In the genomic region with DNA sequence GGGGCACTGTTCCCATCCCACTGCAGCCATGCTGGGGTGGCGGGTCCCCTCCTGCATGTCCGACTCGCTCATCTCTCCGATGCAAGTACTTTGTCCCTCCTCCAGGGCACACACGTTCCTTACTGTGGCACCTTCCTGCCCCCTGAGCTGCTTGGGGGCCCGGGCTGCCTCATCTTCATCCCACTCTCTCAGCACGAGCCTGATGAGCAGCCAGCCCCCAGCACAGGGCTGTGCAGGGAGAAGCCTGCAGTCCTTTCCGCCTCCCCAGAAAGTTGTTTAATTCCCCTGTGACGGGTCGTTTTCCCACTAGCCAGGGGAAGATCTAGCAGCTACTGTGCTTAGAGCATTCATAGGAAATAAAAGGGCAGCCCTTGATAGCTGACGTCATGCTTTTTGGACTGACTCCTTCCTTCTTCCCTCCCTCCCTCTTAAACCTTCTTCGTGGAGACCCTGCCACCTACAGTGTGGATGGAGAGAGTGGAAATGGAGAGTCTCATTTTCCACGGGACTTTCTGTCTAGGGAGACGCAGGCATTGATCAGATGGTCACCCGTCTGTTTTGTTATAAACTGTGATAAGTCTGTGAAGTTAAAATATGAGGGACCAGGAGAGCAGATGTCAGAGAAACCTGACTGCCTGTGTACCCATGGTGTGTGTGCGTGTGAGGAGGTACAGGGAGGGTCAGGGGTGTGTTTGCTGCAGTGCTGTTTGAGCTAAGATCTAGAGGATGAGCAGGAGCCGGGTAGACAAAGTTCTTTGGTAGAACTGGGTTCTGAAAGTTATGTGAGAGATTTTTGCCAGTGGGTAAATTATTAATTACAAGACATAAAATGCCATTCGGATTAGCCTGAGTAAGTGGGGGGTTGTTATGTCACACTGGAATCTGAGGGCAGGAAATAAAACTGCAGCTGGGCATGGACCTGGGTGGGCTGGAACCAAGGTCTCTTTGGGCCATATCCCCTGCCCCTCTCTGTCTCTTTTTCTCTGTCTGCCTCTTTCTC, we compare ENCODE assay signal across 18 cellular contexts. TPM values are rescaled to one million over a fixed set of nuclear protein-coding genes. Genes with fewer than 3 reads are reported as not detected.
DNase-seq lines count a peak whose midpoint lies in the region; ATAC-seq and TF ChIP-seq lines count a peak whose summit lies in the region.
"Had no signal": no experiment of that assay in that cellular context is flagged by ENCODE, and none has a peak within 500 bp of the region (broad histone marks: within the 10 kb centered on the region; RNA-seq: fewer than 3 reads in every experiment).

No MANE protein-coding gene starts in this region.

- H3K4me1 Mint-ChIP-seq in Calu3 (ENCODE audit: low read depth, unreplicated experiment) = peaks cover 27% of the 10 kb centered on the region

- H4K20me1 ChIP-seq in OCI-LY1 (ENCODE audit: insufficient read depth, low read length) (no peaks in the 10 kb centered on the region), osteoblast (ENCODE audit: insufficient read depth, low read length) (peaks cover under 1% of the 10 kb centered on the region)

- peak overlapping the region; percentile 48 for H3K4me3 Mint-ChIP-seq in Calu3 (ENCODE audit: low read depth, unreplicated experiment)
- H3K4me3 Mint-ChIP-seq: activated naive CD8-positive, alpha-beta T cell; activated T-cell treated with anti-CD3 and anti-CD28 coated beads, Interleukin-2, amount 50 U/mL, for 4 hours had no signal

- H3K27ac ChIP-seq in OCI-LY1 (ENCODE audit: low read depth, low read length, poor library complexity, severe bottlenecking) (peak overlapping the region; percentile 72), osteoblast (ENCODE audit: low read depth, low read length) (no peak overlapping the region), aorta (ENCODE audit: low read depth in 1 of 2, low read length in 2 of 2) (no peak overlapping the region)
- H3K27ac ChIP-seq: cardiac muscle cell, ovary had no signal

- no peak overlapping the region; the same call in 1 of the 2 replicates for H3K9ac ChIP-seq in OCI-LY1 (ENCODE audit: low read length)

- H3K9me3 ChIP-seq in OCI-LY1 (ENCODE audit: low read length) (no peaks in the 10 kb centered on the region), osteoblast (ENCODE audit: low read depth, low read length) (no peaks in the 10 kb centered on the region), aorta (ENCODE audit: control insufficient read depth, low read length) (no peaks in the 10 kb centered on the region)
- H3K9me3 ChIP-seq: mucosa of descending colon, ovary had no signal

- peak overlapping the region; percentile 55 for H3K27ac Mint-ChIP-seq in Calu3 (ENCODE audit: unreplicated experiment)
- H3K27ac Mint-ChIP-seq: activated naive CD8-positive, alpha-beta T cell had no signal

- no peak for ATAC-seq in aorta (ENCODE audit: low FRiP score)
- ATAC-seq in HG02938 (IDR thresholded peaks at IDR 0.05; ENCODE audit: unreplicated experiment) = no peak
- ATAC-seq: activated T-cell treated with anti-CD3 and anti-CD28 coated beads, Interleukin-2, amount 50 U/mL, for 4 hours; SK-N-SH treated with all-trans-retinoic acid at 6 μM for 48 hours had no signal

- no peaks in the 10 kb centered on the region for H3K9me2 ChIP-seq in OCI-LY1 (ENCODE audit: low read depth, low read length)

- H3K4me1 ChIP-seq in OCI-LY1 (ENCODE audit: insufficient read depth, low read length, severe bottlenecking) (peaks cover 25% of the 10 kb centered on the region), osteoblast (ENCODE audit: insufficient read depth, low read length) (peaks cover 3% of the 10 kb centered on the region), aorta (ENCODE audit: control insufficient read depth in 1 of 2, insufficient read depth in 2 of 2, low read length in 2 of 2) (no peaks in the 10 kb centered on the region)

- H3F3A ChIP-seq in OCI-LY1 (ENCODE audit: insufficient read depth, low read length) = no peaks in the 10 kb centered on the region; the same call in 1 of the 2 replicates

- no peaks in the 10 kb centered on the region for H3K27me3 ChIP-seq in OCI-LY1 (ENCODE audit: insufficient read depth, low read length)
- no peaks in the 10 kb centered on the region for H3K27me3 ChIP-seq in osteoblast (ENCODE audit: insufficient read depth, low read length)
- H3K27me3 ChIP-seq in aorta (ENCODE audit: control insufficient read depth in 1 of 2, insufficient read depth in 2 of 2, low read length in 1 of 2) = no peaks in the 10 kb centered on the region
- H3K27me3 ChIP-seq: cardiac muscle cell, ovary had no signal

- 61 to 67% methylated on average over 18 of the region's 18 CpGs for WGBS in aorta, 2 donors

- TF ChIP-seq CTCF in Calu3 (IDR thresholded peaks at IDR 0.05; ENCODE audit: unreplicated experiment) = no peak
- no peak for TF ChIP-seq CTCF in OCI-LY1 (IDR thresholded peaks at IDR 0.05; ENCODE audit: low read length)
- TF ChIP-seq CTCF in fibroblast of mammary gland (conservative IDR thresholded peaks at IDR 0.05; ENCODE audit: control insufficient read depth, insufficient read depth, low read depth, low read length) = no peak
- no peak for TF ChIP-seq CTCF in osteoblast (IDR thresholded peaks at IDR 0.05; ENCODE audit: extremely low read depth, low read depth, low read length)

- no peaks in the 10 kb centered on the region for H3K79me2 ChIP-seq in OCI-LY1 (ENCODE audit: insufficient read depth, low read length)
- H3K79me2 ChIP-seq in osteoblast (ENCODE audit: insufficient read depth, low read length) = no peaks in the 10 kb centered on the region

- no peaks in the 10 kb centered on the region for H3K36me3 Mint-ChIP-seq in Calu3 (ENCODE audit: insufficient read depth, unreplicated experiment)

- DNase-seq in Calu3 (peak; percentile 15), fibroblast of mammary gland (ENCODE audit: low read depth) (peak; percentile 14), osteoblast (ENCODE audit: insufficient read length, low spot score, missing footprints) (peak; percentile 44), HEK293T (ENCODE audit: extremely low spot score) (no peak), aorta (no peak), T1000 (lab: John Stamatoyannopoulos, UW) (no peak)
- DNase-seq: activated CD4-positive, alpha-beta T cell treated with anti-CD3 and anti-CD28 coated beads, Interleukin-2, amount 50 U/mL, for 4 hours; activated T-cell treated with anti-CD3 and anti-CD28 coated beads, Interleukin-2, amount 50 U/mL, for 4 hours; AML-193; mucosa of descending colon; NCI-H1417; NCI-H345; ovary had no signal

- intact Hi-C loops in Calu3 (cut with micrococcal nuclease; ENCODE audit: unreplicated experiment) = no loop called here
- intact Hi-C loops in aorta (cut with DNase I) = no loop called here

- H2AFZ ChIP-seq in OCI-LY1 (ENCODE audit: low read length) = no peak overlapping the region
- no peak overlapping the region for H2AFZ ChIP-seq in osteoblast (ENCODE audit: low read length)

- POLR2A ChIA-PET in HEK293T (lab: Yijun Ruan, JAX) = no interaction called here

- H3K4me2 ChIP-seq in OCI-LY1 (ENCODE audit: low read length) (no peak overlapping the region), osteoblast (ENCODE audit: insufficient read depth, low read length) (no peak overlapping the region)

- BruUV-seq in Calu3 (replicated peaks; lab: Mats Ljungman, UMichigan) = no TSS peak

- H3K27me3 Mint-ChIP-seq in Calu3 (ENCODE audit: unreplicated experiment) = no peaks in the 10 kb centered on the region
- H3K27me3 Mint-ChIP-seq: activated naive CD8-positive, alpha-beta T cell had no signal

- H3K4me3 ChIP-seq in OCI-LY1 (ENCODE audit: low read depth, low read length, poor library complexity, severe bottlenecking) = no peak overlapping the region
- H3K4me3 ChIP-seq in fibroblast of mammary gland (ENCODE audit: control insufficient read depth, low read depth, low read length) = no peak overlapping the region
- H3K4me3 ChIP-seq in osteoblast (ENCODE audit: insufficient read depth, low read length) = no peak overlapping the region
- no peak overlapping the region for H3K4me3 ChIP-seq in aorta (ENCODE audit: low read length in 2 of 2)
- H3K4me3 ChIP-seq: cardiac muscle cell, mucosa of descending colon, ovary had no signal

- CTCF ChIA-PET in Calu3 (lab: Charles Lee) (interaction anchor here (0.6 kb wide), 1 partner anchor 193 kb away, joined by 5 read pairs; no protein-coding TSS in a partner anchor), HEK293T (lab: Yijun Ruan, JAX) (interaction anchor here (0.6 kb wide), 1 partner anchor 177 kb away, joined by 4 read pairs; no protein-coding TSS in a partner anchor)

- no peaks in the 10 kb centered on the region for H3K9me3 Mint-ChIP-seq in Calu3 (ENCODE audit: low read depth, unreplicated experiment)
- H3K9me3 Mint-ChIP-seq: activated T-cell treated with anti-CD3 and anti-CD28 coated beads, Interleukin-2, amount 50 U/mL, for 4 hours had no signal

- H3K36me3 ChIP-seq in OCI-LY1 (ENCODE audit: insufficient read depth, low read length) (peaks cover 22% of the 10 kb centered on the region; the same call in 1 of the 2 replicates), osteoblast (ENCODE audit: insufficient read depth, low read length) (peaks cover 3% of the 10 kb centered on the region), aorta (ENCODE audit: control insufficient read depth in 1 of 2, insufficient read depth in 2 of 2, low read length in 1 of 2) (peaks cover 0 to 5% of the 10 kb centered on the region in 2 donors)
- H3K36me3 ChIP-seq: cardiac muscle cell, ovary had no signal

TF ChIP-seq in HEK293T, 16 proteins besides CTCF, POLR2A, EP300 and RAD21:
- TF ChIP-seq ELF4 (IDR thresholded peaks at IDR 0.05) (no peak), BHLHE40 (IDR thresholded peaks at IDR 0.05; ENCODE audit: borderline replicate concordance) (no peak), HDGF (IDR thresholded peaks at IDR 0.05; ENCODE audit: borderline replicate concordance) (no peak)

RNA-seq across cellular contexts. Expression of gene GPR137B, which starts 34.3 kb away (rescaled TPM):
- 9.5 and 11.4 TPM in 2 replicates for total RNA-seq in Calu3 (2022)
- 23.5 and 28.9 TPM in 2 replicates for total RNA-seq in osteoblast
- total RNA-seq in aorta = 10 to 100 TPM; 19.2 to 21.3 TPM
- 10 to 100 TPM; 15.4 to 19.8 TPM for polyA plus RNA-seq in aorta

Comparison
In these comparisons a context has a peak if more than half of its experiments do, and no peak if none do; other contexts are left out.
1. DNase-seq: peak in Calu3 (single experiment), fibroblast of mammary gland (single experiment) and osteoblast (single experiment); none in HEK293T (single experiment), aorta (0 of 2) and T1000 (single experiment).